8 cellular contexts compared by ENCODE assay signal in genomic region chr20:43456809-43457639, GRCh38. TPM values are rescaled to one million over a fixed set of nuclear protein-coding genes. Genes with fewer than 3 reads are reported as not detected.
DNase-seq lines count a peak whose midpoint lies in the region; ATAC-seq lines count a peak whose summit lies in the region.

No MANE protein-coding gene starts in this region.

- peaks cover 22% of the 10 kb centered on the region for H3K4me1 Mint-ChIP-seq in activated CD4-positive, alpha-beta T cell treated with anti-CD3 and anti-CD28 coated beads, Interleukin-2, amount 10 ng/mL, durations not matched to agents 24 days and 14 days
- H3K4me1 Mint-ChIP-seq in dendritic cell treated with granulocyte-macrophage colony-stimulating factor and Interleukin-4, amounts not matched to agents 40 ng/mL and 50 ng/mL, for 4 days (ENCODE audit: low read depth): peaks cover 19% of the 10 kb centered on the region

- peak; percentile 75 for ATAC-seq in GM19324 (IDR thresholded peaks at IDR 0.05; ENCODE audit: low FRiP score, unreplicated experiment)
- peak; percentile 68 for ATAC-seq in HG03457 (IDR thresholded peaks at IDR 0.05; ENCODE audit: unreplicated experiment)

- intact Hi-C loops in activated CD4-positive, alpha-beta T cell treated with anti-CD3 and anti-CD28 coated beads, Interleukin-2, amount 10 ng/mL, durations not matched to agents 24 days and 14 days (cut with micrococcal nuclease): loop anchor here (1.0 to 5.0 kb wide), 5 partner anchors 58 to 755 kb away; partner anchors contain the start of genes IFT52 and OSER1
- intact Hi-C loops in dendritic cell treated with granulocyte-macrophage colony-stimulating factor and Interleukin-4, amounts not matched to agents 40 ng/mL and 50 ng/mL, for 4 days (cut with micrococcal nuclease): loop anchor here (1.0 to 10.0 kb wide), 2 partner anchors 57 to 1842 kb away; partner anchors contain the start of gene CHD6

- peaks cover 17% of the 10 kb centered on the region for H3K27me3 Mint-ChIP-seq in activated CD4-positive, alpha-beta T cell treated with anti-CD3 and anti-CD28 coated beads, Interleukin-2, amount 10 ng/mL, durations not matched to agents 24 days and 14 days
- H3K27me3 Mint-ChIP-seq in dendritic cell treated with granulocyte-macrophage colony-stimulating factor and Interleukin-4, amounts not matched to agents 40 ng/mL and 50 ng/mL, for 4 days: peaks cover 18% of the 10 kb centered on the region

- peaks cover 37% of the 10 kb centered on the region for H3K36me3 Mint-ChIP-seq in activated CD4-positive, alpha-beta T cell treated with anti-CD3 and anti-CD28 coated beads, Interleukin-2, amount 10 ng/mL, durations not matched to agents 24 days and 14 days (ENCODE audit: low read depth)
- peaks cover 50% of the 10 kb centered on the region for H3K36me3 Mint-ChIP-seq in dendritic cell treated with granulocyte-macrophage colony-stimulating factor and Interleukin-4, amounts not matched to agents 40 ng/mL and 50 ng/mL, for 4 days (ENCODE audit: low read depth)

- peak overlapping the region; percentile 98 for H3K27ac Mint-ChIP-seq in activated CD4-positive, alpha-beta T cell treated with anti-CD3 and anti-CD28 coated beads, Interleukin-2, amount 10 ng/mL, durations not matched to agents 24 days and 14 days
- H3K27ac Mint-ChIP-seq in dendritic cell treated with granulocyte-macrophage colony-stimulating factor and Interleukin-4, amounts not matched to agents 40 ng/mL and 50 ng/mL, for 4 days: peak overlapping the region; percentile 99

- no peaks in the 10 kb centered on the region for H3K9me3 Mint-ChIP-seq in activated CD4-positive, alpha-beta T cell treated with anti-CD3 and anti-CD28 coated beads, Interleukin-2, amount 10 ng/mL, durations not matched to agents 24 days and 14 days
- no peaks in the 10 kb centered on the region for H3K9me3 Mint-ChIP-seq in dendritic cell treated with granulocyte-macrophage colony-stimulating factor and Interleukin-4, amounts not matched to agents 40 ng/mL and 50 ng/mL, for 4 days

- DNase-seq in Ammon's horn (ENCODE audit: low spot score) (peak; percentile 96), NCI-H524 treated with DMSO at 0.1 percent for 48 hours (lab: John Stamatoyannopoulos, UW) (peak; percentile 88), left kidney (ENCODE audit: low read depth, low spot score) (peak; percentile 98)
- peak; percentile 96 for DNase-seq in activated CD4-positive, alpha-beta T cell treated with anti-CD3 and anti-CD28 coated beads, Interleukin-2, amount 10 ng/mL, durations not matched to agents 24 days and 14 days
- DNase-seq in stimulated activated CD4-positive, alpha-beta T cell treated with anti-CD3 and anti-CD28 coated beads, Interleukin-1b, Interleukin-23, amount 100 ng/mL, for 4 hours (ENCODE audit: low read depth in 2 of 2): peak; percentile 68 to 76

- H3K4me3 Mint-ChIP-seq in activated CD4-positive, alpha-beta T cell treated with anti-CD3 and anti-CD28 coated beads, Interleukin-2, amount 10 ng/mL, durations not matched to agents 24 days and 14 days: peak overlapping the region; percentile 93
- H3K4me3 Mint-ChIP-seq in dendritic cell treated with granulocyte-macrophage colony-stimulating factor and Interleukin-4, amounts not matched to agents 40 ng/mL and 50 ng/mL, for 4 days: peak overlapping the region; percentile 94

RNA-seq across cellular contexts. Expression of gene SRSF6, which starts 0.7 kb away (rescaled TPM):
- total RNA-seq in activated CD4-positive, alpha-beta T cell treated with anti-CD3 and anti-CD28 coated beads, Interleukin-2, amount 10 ng/mL, durations not matched to agents 24 days and 14 days: 206 TPM in 2 replicates

RNA-seq across cellular contexts. Expression of gene L3MBTL1, which starts 50.5 kb away (rescaled TPM):
- 8.8 and 9.9 TPM in 2 replicates for total RNA-seq in activated CD4-positive, alpha-beta T cell treated with anti-CD3 and anti-CD28 coated beads, Interleukin-2, amount 10 ng/mL, durations not matched to agents 24 days and 14 days

Comparison
In these comparisons a context has a peak if more than half of its experiments do, and no peak if none do; other contexts are left out.
1. Peak in every context shown above with its lines: DNase-seq and ATAC-seq.